18 cellular contexts compared by ENCODE assay signal in the genomic region with DNA sequence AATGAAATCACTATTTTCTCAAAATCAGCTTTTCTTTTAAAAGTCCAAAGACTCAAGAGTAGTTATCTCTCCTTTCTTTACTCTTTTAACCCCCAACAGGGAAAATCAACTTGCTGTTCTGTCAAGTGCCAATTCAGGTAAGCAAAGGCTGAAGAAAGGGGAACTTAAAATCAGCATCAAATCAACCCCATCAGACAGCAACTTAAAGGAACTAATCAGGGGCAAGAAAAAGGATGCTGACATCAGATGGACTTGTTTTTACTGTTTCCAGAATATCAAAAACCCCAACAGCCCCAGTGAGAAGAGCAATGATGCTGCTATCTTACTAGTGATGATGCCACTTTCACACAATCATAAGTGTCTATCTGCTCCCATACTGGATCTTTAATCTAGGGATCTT. TPM values are rescaled to one million over a fixed set of nuclear protein-coding genes. Genes with fewer than 3 reads are reported as not detected.
DNase-seq lines count a peak whose midpoint lies in the region; ATAC-seq and TF ChIP-seq lines count a peak whose summit lies in the region.
"Had no signal": no experiment of that assay in that cellular context is flagged by ENCODE, and none has a peak within 500 bp of the region (broad histone marks: within the 10 kb centered on the region; RNA-seq: fewer than 3 reads in every experiment).

No MANE protein-coding gene starts in this region.

- peak overlapping the region; percentile 74 for H3K27ac Mint-ChIP-seq in activated CD4-positive, alpha-beta T cell treated with anti-CD3 and anti-CD28 coated beads for 36 hours
- peak overlapping the region; percentile 13 for H3K27ac Mint-ChIP-seq in activated CD8-positive, alpha-beta T cell treated with anti-CD3 and anti-CD28 coated beads, Interleukin-2, amount 10 ng/mL, durations not matched to agents 7 days and 5 days
- H3K27ac Mint-ChIP-seq in natural killer cell treated with Interleukin-12 subunit alpha and Interleukin-12 subunit beta and Interleukin-15 and Interleukin-18, amount 100 ng/mL, for 72 hours, result peak overlapping the region; percentile 58 to 94

- H3K4me3 Mint-ChIP-seq in activated CD4-positive, alpha-beta T cell treated with anti-CD3 and anti-CD28 coated beads for 36 hours, result no peak overlapping the region
- H3K4me3 Mint-ChIP-seq in activated CD8-positive, alpha-beta T cell treated with anti-CD3 and anti-CD28 coated beads, Interleukin-2, amount 10 ng/mL, durations not matched to agents 7 days and 5 days, result no peak overlapping the region
- H3K4me3 Mint-ChIP-seq in natural killer cell treated with Interleukin-12 subunit alpha and Interleukin-12 subunit beta and Interleukin-15 and Interleukin-18, amount 100 ng/mL, for 72 hours, result no peak overlapping the region

- H4K20me1 ChIP-seq in KMS-11 (ENCODE audit: insufficient read depth), result peaks cover 4% of the 10 kb centered on the region; the same call in 1 of the 2 replicates

- intact Hi-C loops in activated CD4-positive, alpha-beta T cell treated with anti-CD3 and anti-CD28 coated beads for 36 hours (cut with DNase I, micrococcal nuclease), result no loop called here

- no peak overlapping the region for H3K9ac ChIP-seq in KMS-11

- peaks cover 41% of the 10 kb centered on the region for H3K36me3 Mint-ChIP-seq in activated CD4-positive, alpha-beta T cell treated with anti-CD3 and anti-CD28 coated beads for 36 hours (ENCODE audit: low read depth)
- peaks cover 49% of the 10 kb centered on the region for H3K36me3 Mint-ChIP-seq in activated CD8-positive, alpha-beta T cell treated with anti-CD3 and anti-CD28 coated beads, Interleukin-2, amount 10 ng/mL, durations not matched to agents 7 days and 5 days (ENCODE audit: low read depth)
- peaks cover 6% of the 10 kb centered on the region for H3K36me3 Mint-ChIP-seq in natural killer cell treated with Interleukin-12 subunit alpha and Interleukin-12 subunit beta and Interleukin-15 and Interleukin-18, amount 100 ng/mL, for 72 hours

- no peaks in the 10 kb centered on the region for H3K27me3 ChIP-seq in KMS-11 (ENCODE audit: insufficient read depth, low read depth)
- H3K27me3 ChIP-seq: sigmoid colon, tibial nerve had no signal

- no peak for ATAC-seq in activated CD4-positive, alpha-beta T cell treated with anti-CD3 and anti-CD28 coated beads for 36 hours
- no peak for ATAC-seq in activated CD8-positive, alpha-beta T cell treated with anti-CD3 and anti-CD28 coated beads, Interleukin-2, amount 10 ng/mL, durations not matched to agents 7 days and 5 days
- no peak for ATAC-seq in natural killer cell treated with Interleukin-12 subunit alpha and Interleukin-12 subunit beta and Interleukin-15 and Interleukin-18, amount 100 ng/mL, for 72 hours

- H2AFZ ChIP-seq in KMS-11 (ENCODE audit: low read depth), result no peak overlapping the region

- H3K27ac ChIP-seq in KMS-11, result peak overlapping the region; percentile 3; the same call in 1 of the 2 replicates

- H3K79me2 ChIP-seq in KMS-11 (ENCODE audit: insufficient read depth, low read depth), result peaks cover 99% of the 10 kb centered on the region

- H3K4me3 ChIP-seq in KMS-11 (IDR thresholded peaks at IDR 0.05; ENCODE audit: insufficient read depth, low read depth, low read length), result no peak overlapping the region
- H3K4me3 ChIP-seq: sigmoid colon, tibial nerve had no signal

- TF ChIP-seq CTCF in KMS-11 (conservative IDR thresholded peaks at IDR 0.05; ENCODE audit: low read depth, low read length), result no peak

- peaks cover 3% of the 10 kb centered on the region; the same call in 1 of the 2 replicates for H3K36me3 ChIP-seq in KMS-11 (ENCODE audit: insufficient read depth)

- POLR2A ChIA-PET in activated CD4-positive, alpha-beta T cell treated with anti-CD3 and anti-CD28 coated beads for 36 hours (lab: Charles Lee), result interaction anchor here (0.6 kb wide), 2 partner anchors 43 to 100 kb away, joined by 3 read pairs; no protein-coding TSS in a partner anchor
- POLR2A ChIA-PET in activated CD8-positive, alpha-beta T cell treated with anti-CD3 and anti-CD28 coated beads, Interleukin-2, amount 10 ng/mL, durations not matched to agents 7 days and 5 days (lab: Charles Lee), result no interaction called here

- DNase-seq in activated CD4-positive, alpha-beta T cell treated with anti-CD3 and anti-CD28 coated beads for 36 hours, result no peak
- DNase-seq in activated CD4-positive, alpha-beta T cell treated with anti-CD3 and anti-CD28 coated beads, Interleukin-2, amount 50 U/mL, for 48 hours, result no peak
- no peak for DNase-seq in activated CD8-positive, alpha-beta T cell treated with anti-CD3 and anti-CD28 coated beads, Interleukin-2, amount 10 ng/mL, durations not matched to agents 7 days and 5 days
- DNase-seq in natural killer cell treated with Interleukin-12 subunit alpha and Interleukin-12 subunit beta and Interleukin-15 and Interleukin-18, amount 100 ng/mL, for 72 hours (ENCODE audit: low spot score), result no peak
- no peak for DNase-seq in putamen (ENCODE audit: low spot score)
- no peak for DNase-seq in stimulated activated CD4-positive, alpha-beta T cell treated with anti-CD3 and anti-CD28 coated beads, Interleukin-15, amount 100 ng/mL, for 24 hours
- DNase-seq in NCI-H1694 (lab: John Stamatoyannopoulos, UW), result no peak
- DNase-seq: activated CD4-positive, alpha-beta T cell treated with anti-CD3 and anti-CD28 coated beads for 48 hours; activated effector memory CD4-positive, alpha-beta T cell treated with Interleukin-2 at 50 U/mL for 16 hours; dermis blood vessel endothelial cell; erythroblast; GOT3; MV-4-11; stimulated activated CD4-positive, alpha-beta T cell treated with anti-CD3 and anti-CD28 coated beads, Interleukin-2, amount 100 ng/mL, for 48 hours; stimulated activated CD8-positive, alpha-beta memory T cell treated with anti-CD3 and anti-CD28 coated beads, Interleukin-4, amount 100 ng/mL, for 48 hours had no signal

- CTCF ChIA-PET in activated CD4-positive, alpha-beta T cell treated with anti-CD3 and anti-CD28 coated beads for 36 hours (lab: Charles Lee), result interaction anchor here (0.8 to 1.3 kb wide), 2 partner anchors 10 to 35 kb away, joined by 3 to 7 read pairs; no protein-coding TSS in a partner anchor
- CTCF ChIA-PET in activated CD8-positive, alpha-beta T cell treated with anti-CD3 and anti-CD28 coated beads, Interleukin-2, amount 10 ng/mL, durations not matched to agents 7 days and 5 days (lab: Charles Lee), result interaction anchor here (0.8 to 3.2 kb wide), 2 partner anchors 10 to 13 kb away, joined by 3 to 38 read pairs; no protein-coding TSS in a partner anchor

- peaks cover 67% of the 10 kb centered on the region for H3K4me1 Mint-ChIP-seq in activated CD4-positive, alpha-beta T cell treated with anti-CD3 and anti-CD28 coated beads for 36 hours
- H3K4me1 Mint-ChIP-seq in activated CD8-positive, alpha-beta T cell treated with anti-CD3 and anti-CD28 coated beads, Interleukin-2, amount 10 ng/mL, durations not matched to agents 7 days and 5 days (ENCODE audit: low read depth), result peaks cover 53% of the 10 kb centered on the region
- peaks cover 58 to 62% of the 10 kb centered on the region in 2 donors for H3K4me1 Mint-ChIP-seq in natural killer cell treated with Interleukin-12 subunit alpha and Interleukin-12 subunit beta and Interleukin-15 and Interleukin-18, amount 100 ng/mL, for 72 hours (ENCODE audit: low read depth in 2 of 2)

- H3K4me1 ChIP-seq in KMS-11 (ENCODE audit: low read depth, poor library complexity, severe bottlenecking), result peaks cover 61% of the 10 kb centered on the region

- no peak overlapping the region; the same call in 1 of the 2 replicates for H3K4me2 ChIP-seq in KMS-11

- H3K27me3 Mint-ChIP-seq in activated CD4-positive, alpha-beta T cell treated with anti-CD3 and anti-CD28 coated beads for 36 hours, result no peaks in the 10 kb centered on the region
- H3K27me3 Mint-ChIP-seq in activated CD8-positive, alpha-beta T cell treated with anti-CD3 and anti-CD28 coated beads, Interleukin-2, amount 10 ng/mL, durations not matched to agents 7 days and 5 days (ENCODE audit: low read depth), result no peaks in the 10 kb centered on the region
- H3K27me3 Mint-ChIP-seq in natural killer cell treated with Interleukin-12 subunit alpha and Interleukin-12 subunit beta and Interleukin-15 and Interleukin-18, amount 100 ng/mL, for 72 hours, result no peaks in the 10 kb centered on the region

- H3K9me3 Mint-ChIP-seq in activated CD4-positive, alpha-beta T cell treated with anti-CD3 and anti-CD28 coated beads for 36 hours (ENCODE audit: low read depth), result no peaks in the 10 kb centered on the region
- H3K9me3 Mint-ChIP-seq in activated CD8-positive, alpha-beta T cell treated with anti-CD3 and anti-CD28 coated beads, Interleukin-2, amount 10 ng/mL, durations not matched to agents 7 days and 5 days (ENCODE audit: insufficient read depth), result no peaks in the 10 kb centered on the region
- H3K9me3 Mint-ChIP-seq in natural killer cell treated with Interleukin-12 subunit alpha and Interleukin-12 subunit beta and Interleukin-15 and Interleukin-18, amount 100 ng/mL, for 72 hours, result no peaks in the 10 kb centered on the region

RNA-seq across cellular contexts. Expression of a gene that starts 3.4 kb away (rescaled TPM):
- total RNA-seq in activated CD4-positive, alpha-beta T cell treated with anti-CD3 and anti-CD28 coated beads for 36 hours, result 100 to 1,000 TPM in 1 of 2 experiments, 10 to 100 TPM in 1; 79.4 to 129 TPM
- total RNA-seq in activated CD8-positive, alpha-beta T cell treated with anti-CD3 and anti-CD28 coated beads, Interleukin-2, amount 10 ng/mL, durations not matched to agents 7 days and 5 days, result 10 to 100 TPM; 92.2 to 96.0 TPM
- 100 to 1,000 TPM; 140 to 153 TPM for total RNA-seq in natural killer cell treated with Interleukin-12 subunit alpha and Interleukin-12 subunit beta and Interleukin-15 and Interleukin-18, amount 100 ng/mL, for 72 hours

RNA-seq across cellular contexts. Expression of a gene that starts 19.1 kb away (rescaled TPM):
- total RNA-seq in activated CD4-positive, alpha-beta T cell treated with anti-CD3 and anti-CD28 coated beads for 36 hours, result 100 to 1,000 TPM; 756 to 818 TPM
- 100 to 1,000 TPM; 669 to 680 TPM for total RNA-seq in activated CD8-positive, alpha-beta T cell treated with anti-CD3 and anti-CD28 coated beads, Interleukin-2, amount 10 ng/mL, durations not matched to agents 7 days and 5 days
- total RNA-seq in natural killer cell treated with Interleukin-12 subunit alpha and Interleukin-12 subunit beta and Interleukin-15 and Interleukin-18, amount 100 ng/mL, for 72 hours, result 100 to 1,000 TPM; 663 to 739 TPM

Comparison
In these comparisons a context has a peak if more than half of its experiments do, and no peak if none do; other contexts are left out.
1. H3K27ac Mint-ChIP-seq: peak in every context shown above with its lines; median percentile 76 in natural killer cell treated with Interleukin-12 subunit alpha and Interleukin-12 subunit beta and Interleukin-15 and Interleukin-18, amount 100 ng/mL, for 72 hours; 74 in activated CD4-positive, alpha-beta T cell treated with anti-CD3 and anti-CD28 coated beads for 36 hours; 13 in activated CD8-positive, alpha-beta T cell treated with anti-CD3 and anti-CD28 coated beads, Interleukin-2, amount 10 ng/mL, durations not matched to agents 7 days and 5 days.